Comparison of ENCODE assay signal across 18 cellular contexts in genomic region chr6:15453622-15454021, GRCh38.
DNase-seq lines count a peak whose midpoint lies in the region; ATAC-seq and TF ChIP-seq lines count a peak whose summit lies in the region.
"Had no signal": no experiment of that assay in that cellular context is flagged by ENCODE, and none has a peak within 500 bp of the region (broad histone marks: within the 10 kb centered on the region; RNA-seq: fewer than 3 reads in every experiment).

No MANE protein-coding gene starts in this region.

- peak overlapping the region in 31 of 59 donors; percentile 3 to 77 (median 50) for H3K27ac ChIP-seq in dorsolateral prefrontal cortex
- peak overlapping the region; percentile 58 for H3K27ac ChIP-seq in suprapubic skin
- no peak overlapping the region for H3K27ac ChIP-seq in GM23248
- H3K27ac ChIP-seq: SJCRH30, thyroid gland had no signal

- 0 out of 2 replicates have a peak, but pooled peaks cover 7% of the 10 kb centered on the region for H4K20me1 ChIP-seq in GM23248 (ENCODE audit: insufficient read depth)

- H3K79me2 ChIP-seq in GM23248 (ENCODE audit: insufficient read depth) = peaks cover 100% of the 10 kb centered on the region

- no peak overlapping the region for H3K9ac ChIP-seq in GM23248

- ATAC-seq in activated naive CD8-positive, alpha-beta T cell treated with anti-CD3 and anti-CD28 coated beads, Interleukin-2, amount 10 ng/mL, durations not matched to agents 7 days and 5 days (ENCODE audit: low read depth) = no peak
- no peak for ATAC-seq in GM21515 (IDR thresholded peaks at IDR 0.05; ENCODE audit: unreplicated experiment)

- no peak for DNase-seq in activated naive CD8-positive, alpha-beta T cell treated with anti-CD3 and anti-CD28 coated beads, Interleukin-2, amount 10 ng/mL, durations not matched to agents 7 days and 5 days
- DNase-seq in activated naive CD8-positive, alpha-beta T cell treated with anti-CD3 and anti-CD28 coated beads for 36 hours = no peak
- peak in 4 of 10 donors; percentile 40 to 73 (median 64) for DNase-seq in dorsolateral prefrontal cortex
- peak; percentile 53 for DNase-seq in midbrain (lab: John Stamatoyannopoulos, UW)
- DNase-seq in suprapubic skin (ENCODE audit: low spot score in 2 of 2) = peak in 1 of 2 donors; percentile 83
- DNase-seq in activated T-helper 1 cell treated with anti-CD3 and anti-CD28 coated beads, Interleukin-12 subunit alpha, Interleukin-12 subunit beta, Interleukin-2, Interleukin-4 antibody, amounts not matched to agents 30 ng/mL and 10 ng/mL and 1 ng/mL, durations not matched to agents 14 hours and 24 hours and 36 hours (ENCODE audit: low spot score) = no peak
- no peak for DNase-seq in GM23248
- DNase-seq: activated CD4-positive, CD25-positive, alpha-beta regulatory T cell; activated gamma-delta T cell treated with Interleukin-2 at 50 U/mL for 16 hours; CD4-positive, alpha-beta memory T cell; H9; NCI-H1436; NCI-H2171; SJCRH30; stimulated activated CD8-positive, alpha-beta memory T cell treated with anti-CD3 and anti-CD28 coated beads, Interleukin-4, amount 100 ng/mL, for 48 hours; thyroid gland had no signal

- H3K4me1 ChIP-seq in suprapubic skin (peaks cover 47% of the 10 kb centered on the region), GM23248 (ENCODE audit: insufficient read depth) (peaks cover 33% of the 10 kb centered on the region)
- H3K4me1 ChIP-seq: SJCRH30, thyroid gland had no signal

- no peaks in the 10 kb centered on the region for H3K9me2 ChIP-seq in GM23248 (ENCODE audit: insufficient read depth)

- H3K4me3 ChIP-seq in dorsolateral prefrontal cortex (peak overlapping the region in 1 of 59 donors; percentile 3), suprapubic skin (no peak overlapping the region), GM23248 (no peak overlapping the region)
- H3K4me3 ChIP-seq: SJCRH30, thyroid gland had no signal

- H3K4me3 Mint-ChIP-seq in activated naive CD8-positive, alpha-beta T cell treated with anti-CD3 and anti-CD28 coated beads, Interleukin-2, amount 10 ng/mL, durations not matched to agents 7 days and 5 days = no peak overlapping the region
- H3K4me3 Mint-ChIP-seq in activated naive CD8-positive, alpha-beta T cell treated with anti-CD3 and anti-CD28 coated beads for 36 hours = no peak overlapping the region
- H3K4me3 Mint-ChIP-seq in activated T-helper 1 cell treated with anti-CD3 and anti-CD28 coated beads, Interleukin-12 subunit alpha, Interleukin-12 subunit beta, Interleukin-2, Interleukin-4 antibody, amounts not matched to agents 30 ng/mL and 10 ng/mL and 1 ng/mL, durations not matched to agents 14 hours and 24 hours and 36 hours = no peak overlapping the region
- H3K4me3 Mint-ChIP-seq: CD4-positive, alpha-beta memory T cell; H9; nephron had no signal

- H3K36me3 ChIP-seq in suprapubic skin = no peaks in the 10 kb centered on the region
- H3K36me3 ChIP-seq in GM23248 (ENCODE audit: low read depth) = no peaks in the 10 kb centered on the region
- H3K36me3 ChIP-seq: SJCRH30, thyroid gland had no signal

- H3K36me3 Mint-ChIP-seq in activated naive CD8-positive, alpha-beta T cell treated with anti-CD3 and anti-CD28 coated beads, Interleukin-2, amount 10 ng/mL, durations not matched to agents 7 days and 5 days = peaks cover 40% of the 10 kb centered on the region
- H3K36me3 Mint-ChIP-seq in activated naive CD8-positive, alpha-beta T cell treated with anti-CD3 and anti-CD28 coated beads for 36 hours = peaks cover 43% of the 10 kb centered on the region
- peaks cover 44% of the 10 kb centered on the region for H3K36me3 Mint-ChIP-seq in activated T-helper 1 cell treated with anti-CD3 and anti-CD28 coated beads, Interleukin-12 subunit alpha, Interleukin-12 subunit beta, Interleukin-2, Interleukin-4 antibody, amounts not matched to agents 30 ng/mL and 10 ng/mL and 1 ng/mL, durations not matched to agents 14 hours and 24 hours and 36 hours (ENCODE audit: low read depth)

- H3K9me3 ChIP-seq in suprapubic skin = no peaks in the 10 kb centered on the region
- no peaks in the 10 kb centered on the region for H3K9me3 ChIP-seq in GM23248 (ENCODE audit: low read depth)
- H3K9me3 ChIP-seq: SJCRH30, thyroid gland had no signal

- no peak for TF ChIP-seq POLR2A in suprapubic skin (IDR thresholded peaks at IDR 0.05)

- POLR2A ChIA-PET in activated naive CD8-positive, alpha-beta T cell treated with anti-CD3 and anti-CD28 coated beads, Interleukin-2, amount 10 ng/mL, durations not matched to agents 7 days and 5 days (lab: Charles Lee) = no interaction called here

- no peaks in the 10 kb centered on the region; the same call in 1 of the 2 replicates for H3F3A ChIP-seq in GM23248 (ENCODE audit: insufficient read depth)

- H3K27me3 Mint-ChIP-seq in activated naive CD8-positive, alpha-beta T cell treated with anti-CD3 and anti-CD28 coated beads, Interleukin-2, amount 10 ng/mL, durations not matched to agents 7 days and 5 days = no peaks in the 10 kb centered on the region
- H3K27me3 Mint-ChIP-seq in activated naive CD8-positive, alpha-beta T cell treated with anti-CD3 and anti-CD28 coated beads for 36 hours = no peaks in the 10 kb centered on the region
- no peaks in the 10 kb centered on the region for H3K27me3 Mint-ChIP-seq in activated T-helper 1 cell treated with anti-CD3 and anti-CD28 coated beads, Interleukin-12 subunit alpha, Interleukin-12 subunit beta, Interleukin-2, Interleukin-4 antibody, amounts not matched to agents 30 ng/mL and 10 ng/mL and 1 ng/mL, durations not matched to agents 14 hours and 24 hours and 36 hours (ENCODE audit: insufficient read depth)
- H3K27me3 Mint-ChIP-seq: CD4-positive, alpha-beta memory T cell had no signal

- H3K9me3 Mint-ChIP-seq in activated naive CD8-positive, alpha-beta T cell treated with anti-CD3 and anti-CD28 coated beads, Interleukin-2, amount 10 ng/mL, durations not matched to agents 7 days and 5 days = no peaks in the 10 kb centered on the region
- H3K9me3 Mint-ChIP-seq in activated naive CD8-positive, alpha-beta T cell treated with anti-CD3 and anti-CD28 coated beads for 36 hours = no peaks in the 10 kb centered on the region
- H3K9me3 Mint-ChIP-seq in activated T-helper 1 cell treated with anti-CD3 and anti-CD28 coated beads, Interleukin-12 subunit alpha, Interleukin-12 subunit beta, Interleukin-2, Interleukin-4 antibody, amounts not matched to agents 30 ng/mL and 10 ng/mL and 1 ng/mL, durations not matched to agents 14 hours and 24 hours and 36 hours = no peaks in the 10 kb centered on the region
- H3K9me3 Mint-ChIP-seq: H9, nephron had no signal

- H3K27me3 ChIP-seq in dorsolateral prefrontal cortex (no peaks in the 10 kb centered on the region), suprapubic skin (no peaks in the 10 kb centered on the region), GM23248 (replicated peaks; ENCODE audit: insufficient read depth) (no peaks in the 10 kb centered on the region)
- H3K27me3 ChIP-seq: SJCRH30, thyroid gland had no signal

- peak overlapping the region; percentile 66 for H3K27ac Mint-ChIP-seq in activated naive CD8-positive, alpha-beta T cell treated with anti-CD3 and anti-CD28 coated beads, Interleukin-2, amount 10 ng/mL, durations not matched to agents 7 days and 5 days
- no peak overlapping the region for H3K27ac Mint-ChIP-seq in activated naive CD8-positive, alpha-beta T cell treated with anti-CD3 and anti-CD28 coated beads for 36 hours
- no peak overlapping the region for H3K27ac Mint-ChIP-seq in activated T-helper 1 cell treated with anti-CD3 and anti-CD28 coated beads, Interleukin-12 subunit alpha, Interleukin-12 subunit beta, Interleukin-2, Interleukin-4 antibody, amounts not matched to agents 30 ng/mL and 10 ng/mL and 1 ng/mL, durations not matched to agents 14 hours and 24 hours and 36 hours
- H3K27ac Mint-ChIP-seq: nephron had no signal

- no peak overlapping the region for H3K4me2 ChIP-seq in GM23248 (ENCODE audit: unreplicated experiment)

- no peak overlapping the region for H2AFZ ChIP-seq in GM23248

- no peak for TF ChIP-seq EP300 in suprapubic skin (IDR thresholded peaks at IDR 0.05)

- TF ChIP-seq CTCF in dorsolateral prefrontal cortex (IDR thresholded peaks at IDR 0.05 in 54 of 56, conservative IDR thresholded peaks at IDR 0.05 in 2 of 56; ENCODE audit: low read depth in 1 of 56, partially characterized antibody in 56 of 56) (no peak), suprapubic skin (IDR thresholded peaks at IDR 0.05) (no peak)

- peaks cover 36% of the 10 kb centered on the region for H3K4me1 Mint-ChIP-seq in activated naive CD8-positive, alpha-beta T cell treated with anti-CD3 and anti-CD28 coated beads, Interleukin-2, amount 10 ng/mL, durations not matched to agents 7 days and 5 days
- peaks cover 58% of the 10 kb centered on the region for H3K4me1 Mint-ChIP-seq in activated naive CD8-positive, alpha-beta T cell treated with anti-CD3 and anti-CD28 coated beads for 36 hours
- peaks cover 47% of the 10 kb centered on the region for H3K4me1 Mint-ChIP-seq in activated T-helper 1 cell treated with anti-CD3 and anti-CD28 coated beads, Interleukin-12 subunit alpha, Interleukin-12 subunit beta, Interleukin-2, Interleukin-4 antibody, amounts not matched to agents 30 ng/mL and 10 ng/mL and 1 ng/mL, durations not matched to agents 14 hours and 24 hours and 36 hours (ENCODE audit: low read depth)

- intact Hi-C loops in dorsolateral prefrontal cortex (cut with DNase I) = no loop called here
- intact Hi-C loops in activated T-helper 1 cell treated with anti-CD3 and anti-CD28 coated beads, Interleukin-12 subunit alpha, Interleukin-12 subunit beta, Interleukin-2, Interleukin-4 antibody, amounts not matched to agents 30 ng/mL and 10 ng/mL and 1 ng/mL, durations not matched to agents 14 hours and 24 hours and 36 hours (cut with micrococcal nuclease) = no loop called here

- WGBS in suprapubic skin = 64% methylated on average over 5 of the region's 5 CpGs
- WGBS in GM23248 (ENCODE audit: low coverage in 1 of 2, low lambda C conversion rate in 2 of 2, missing lambda C conversion rate in 2 of 2), 2 experiments = 62 to 67% methylated on average over 5 of the region's 5 CpGs

- in situ Hi-C loops in GM23248 (cut with MboI) = no loop called here
